Comparison of ENCODE assay signal across 24 cellular contexts in genomic region chr3:162022931-162023330, GRCh38.
DNase-seq lines count a peak whose midpoint lies in the region; ATAC-seq and TF ChIP-seq lines count a peak whose summit lies in the region.
"Had no signal": no experiment of that assay in that cellular context is flagged by ENCODE, and none has a peak within 500 bp of the region (broad histone marks: within the 10 kb centered on the region; RNA-seq: fewer than 3 reads in every experiment).

No MANE protein-coding gene starts in this region.

- H3K18ac ChIP-seq in neuronal stem cell (ENCODE audit: low read length): no peak overlapping the region

- H2BK120ac ChIP-seq in neuronal stem cell (ENCODE audit: low read depth, low read length): no peak overlapping the region

- intact Hi-C loops in dorsolateral prefrontal cortex (cut with DNase I) (no loop called here), upper lobe of right lung (cut with DNase I) (no loop called here)

- peaks cover 15% of the 10 kb centered on the region for H3K9me3 Mint-ChIP-seq in WTC11

- no peaks in the 10 kb centered on the region for H3K27me3 Mint-ChIP-seq in WTC11 (ENCODE audit: low read depth)

- H2BK12ac ChIP-seq in neuronal stem cell (ENCODE audit: low read length): no peak overlapping the region

- H2AFZ ChIP-seq in neuronal stem cell (ENCODE audit: low read length): peak overlapping the region; percentile 12
- H2AFZ ChIP-seq: GM23248 had no signal

- H4K8ac ChIP-seq in neuronal stem cell (ENCODE audit: low read depth, low read length): no peak overlapping the region

- ATAC-seq in upper lobe of right lung (no peak), WTC11 (no peak)
- ATAC-seq: Panc1 had no signal

- H3K36me3 Mint-ChIP-seq in WTC11: 0 out of 2 replicates have a peak, but pooled peaks cover 2% of the 10 kb centered on the region
- H3K36me3 Mint-ChIP-seq: CD14-positive monocyte; CD8-positive, alpha-beta memory T cell had no signal

- H3K36me3 ChIP-seq in neuronal stem cell (replicated peaks in 1 of 2; ENCODE audit: control insufficient read depth in 2 of 2, insufficient read depth in 2 of 2, low read length in 2 of 2): no peaks in the 10 kb centered on the region
- no peaks in the 10 kb centered on the region for H3K36me3 ChIP-seq in upper lobe of right lung
- H3K36me3 ChIP-seq: BE2C had no signal

- H3K4ac ChIP-seq in neuronal stem cell (ENCODE audit: low read length): no peak overlapping the region

- H3K14ac ChIP-seq in neuronal stem cell (ENCODE audit: low read length): no peak overlapping the region

- peaks cover 0 to 1% of the 10 kb centered on the region in 2 donors for H3K4me1 ChIP-seq in neuronal stem cell (ENCODE audit: control insufficient read depth in 2 of 2, insufficient read depth in 1 of 2, low read depth in 1 of 2, low read length in 2 of 2)
- no peaks in the 10 kb centered on the region for H3K4me1 ChIP-seq in upper lobe of right lung
- H3K4me1 ChIP-seq: BE2C had no signal

- no peaks in the 10 kb centered on the region for H3K79me1 ChIP-seq in neuronal stem cell (ENCODE audit: low read depth, low read length)

- no peak overlapping the region for H3K9ac ChIP-seq in neuronal stem cell (ENCODE audit: low read depth, low read length, poor library complexity)
- H3K9ac ChIP-seq: GM23248 had no signal

- DNase-seq in Ammon's horn (ENCODE audit: low spot score) (peak; percentile 42), COR-L47 (lab: John Stamatoyannopoulos, UW) (peak; percentile 20), dorsolateral prefrontal cortex (no peak), neuronal stem cell (ENCODE audit: low spot score) (no peak), upper lobe of right lung (no peak), iPS-NIHi11 (ENCODE audit: low spot score) (no peak), WTC11 (ENCODE audit: low spot score) (no peak)
- no peak for DNase-seq in activated CD4-positive, alpha-beta T cell treated with anti-CD3 and anti-CD28 coated beads for 48 hours
- DNase-seq: BE2C; Calu3; CD8-positive, alpha-beta memory T cell; GM23248; H7; Karpas-422; MV-4-11; NCI-H2029 treated with DMSO at 0.1 percent for 48 hours; NCI-H2171; NCI-H226; NCI-H510A; NCI-H774; SHP77 had no signal

- H3K27me3 ChIP-seq in dorsolateral prefrontal cortex: no peaks in the 10 kb centered on the region
- no peaks in the 10 kb centered on the region for H3K27me3 ChIP-seq in neuronal stem cell (ENCODE audit: control insufficient read depth in 3 of 3, insufficient read depth in 3 of 3, low read depth in 1 of 3, low read length in 3 of 3)
- no peaks in the 10 kb centered on the region for H3K27me3 ChIP-seq in upper lobe of right lung
- H3K27me3 ChIP-seq: BE2C had no signal

- no peak overlapping the region for H2AK5ac ChIP-seq in neuronal stem cell (ENCODE audit: low read depth, low read length)

- H3K4me3 ChIP-seq in dorsolateral prefrontal cortex (peak overlapping the region in 3 of 59 donors; percentile 6 to 31 (median 12)), neuronal stem cell (ENCODE audit: low read length in 2 of 2) (no peak overlapping the region), upper lobe of right lung (no peak overlapping the region)
- H3K4me3 ChIP-seq: GM23248 had no signal

- WGBS in neuronal stem cell (ENCODE audit: extremely low coverage in 2 of 2, insufficient read length in 2 of 2, insufficient replicate concordance in 1 of 2), 2 donors: no CpG with 5 or more reads among the region's 2 CpGs

- CTCF ChIA-PET in WTC11 (lab: Charles Lee): no interaction called here

- no peak overlapping the region for H3K4me3 Mint-ChIP-seq in WTC11
- H3K4me3 Mint-ChIP-seq: CD14-positive monocyte; CD8-positive, alpha-beta memory T cell had no signal

- TF ChIP-seq CTCF in dorsolateral prefrontal cortex (IDR thresholded peaks at IDR 0.05 in 54 of 56, conservative IDR thresholded peaks at IDR 0.05 in 2 of 56; ENCODE audit: low read depth in 1 of 56, partially characterized antibody in 56 of 56) (no peak), upper lobe of right lung (IDR thresholded peaks at IDR 0.05) (no peak), WTC11 (IDR thresholded peaks at IDR 0.05) (no peak)

- POLR2A ChIA-PET in WTC11 (lab: Charles Lee): no interaction called here

- H4K91ac ChIP-seq in neuronal stem cell (ENCODE audit: low read depth, low read length, poor library complexity): no peak overlapping the region

- H2BK15ac ChIP-seq in neuronal stem cell (ENCODE audit: low read length): no peak overlapping the region

- peaks cover 7% of the 10 kb centered on the region for H3K4me1 Mint-ChIP-seq in WTC11
- H3K4me1 Mint-ChIP-seq: CD14-positive monocyte; CD8-positive, alpha-beta memory T cell had no signal

- H2BK5ac ChIP-seq in neuronal stem cell (ENCODE audit: low read length): no peak overlapping the region

- no peak overlapping the region for H3K27ac Mint-ChIP-seq in WTC11
- H3K27ac Mint-ChIP-seq: CD14-positive monocyte; CD8-positive, alpha-beta memory T cell had no signal

- no peaks in the 10 kb centered on the region for H3K9me3 ChIP-seq in neuronal stem cell (replicated peaks in 1 of 2; ENCODE audit: control insufficient read depth in 2 of 2, insufficient read depth in 1 of 2, low read depth in 1 of 2, low read length in 2 of 2)
- H3K9me3 ChIP-seq in upper lobe of right lung: no peaks in the 10 kb centered on the region
- H3K9me3 ChIP-seq: BE2C had no signal

- H3K23ac ChIP-seq in neuronal stem cell (ENCODE audit: low read depth, low read length, poor library complexity): no peak overlapping the region

- no peak overlapping the region for H3K4me2 ChIP-seq in neuronal stem cell (ENCODE audit: insufficient read depth, low read length, poor library complexity, severe bottlenecking)

- H3K27ac ChIP-seq in dorsolateral prefrontal cortex (peak overlapping the region in 45 of 59 donors; percentile 1 to 82 (median 49)), neuronal stem cell (replicated peaks; ENCODE audit: low read length) (no peak overlapping the region), upper lobe of right lung (no peak overlapping the region)
- H3K27ac ChIP-seq: GM23248, RWPE1 had no signal

TF ChIP-seq in WTC11, 78 proteins besides CTCF, POLR2A, EP300 and RAD21:
- TF ChIP-seq HMGXB4 (CRISPR knock-in tag; IDR thresholded peaks at IDR 0.05): no peak

Comparison
In these comparisons a context has a peak if more than half of its experiments do, and no peak if none do; other contexts are left out.
1. DNase-seq: peak in Ammon's horn (single experiment) and COR-L47 (single experiment); none in dorsolateral prefrontal cortex (0 of 10), neuronal stem cell (single experiment), upper lobe of right lung (single experiment), activated CD4-positive, alpha-beta T cell treated with anti-CD3 and anti-CD28 coated beads for 48 hours (single experiment), iPS-NIHi11 (single experiment) and WTC11 (single experiment).
2. H3K27ac ChIP-seq: peak in dorsolateral prefrontal cortex (45 of 59); none in neuronal stem cell (single experiment) and upper lobe of right lung (single experiment).